Comparison of ENCODE assay signal across 1 cellular context in the genomic region with DNA sequence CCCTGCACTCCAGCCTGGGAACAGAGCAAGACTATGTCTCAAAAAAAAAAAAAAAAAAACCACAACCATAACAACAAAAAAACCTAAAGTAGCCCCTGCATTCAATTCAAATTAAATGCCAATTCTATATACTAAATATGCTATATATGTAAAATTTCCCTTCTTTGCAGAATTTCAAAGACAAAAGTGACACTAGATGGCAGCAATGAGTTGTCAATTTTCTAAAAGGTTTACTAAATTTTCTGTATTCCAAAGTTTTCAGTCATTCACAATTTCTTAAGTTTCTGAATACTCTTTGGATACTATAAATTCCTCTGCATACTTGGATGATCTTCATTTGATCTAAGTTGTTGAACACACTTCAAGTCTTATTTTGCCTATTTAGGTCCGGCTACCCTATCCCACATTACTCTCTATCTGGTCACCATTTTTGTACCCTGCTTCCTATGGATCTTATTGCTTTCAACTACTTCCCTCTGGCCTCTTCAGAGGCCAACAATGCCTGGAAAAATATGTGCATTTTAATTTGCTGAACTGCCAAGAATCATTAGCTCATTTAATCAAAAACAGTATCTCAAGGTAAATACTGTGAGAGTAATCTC.
TF ChIP-seq lines count a peak whose summit lies in the region.

No MANE protein-coding gene starts in this region.

TF ChIP-seq in GM12878, 131 proteins besides CTCF, POLR2A, EP300 and RAD21:
- TF ChIP-seq, protein P1, sequence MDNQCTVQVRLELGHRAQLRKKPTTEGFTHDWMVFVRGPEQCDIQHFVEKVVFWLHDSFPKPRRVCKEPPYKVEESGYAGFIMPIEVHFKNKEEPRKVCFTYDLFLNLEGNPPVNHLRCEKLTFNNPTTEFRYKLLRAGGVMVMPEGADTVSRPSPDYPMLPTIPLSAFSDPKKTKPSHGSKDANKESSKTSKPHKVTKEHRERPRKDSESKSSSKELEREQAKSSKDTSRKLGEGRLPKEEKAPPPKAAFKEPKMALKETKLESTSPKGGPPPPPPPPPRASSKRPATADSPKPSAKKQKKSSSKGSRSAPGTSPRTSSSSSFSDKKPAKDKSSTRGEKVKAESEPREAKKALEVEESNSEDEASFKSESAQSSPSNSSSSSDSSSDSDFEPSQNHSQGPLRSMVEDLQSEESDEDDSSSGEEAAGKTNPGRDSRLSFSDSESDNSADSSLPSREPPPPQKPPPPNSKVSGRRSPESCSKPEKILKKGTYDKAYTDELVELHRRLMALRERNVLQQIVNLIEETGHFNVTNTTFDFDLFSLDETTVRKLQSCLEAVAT (IDR thresholded peaks at IDR 0.05): no peak
- TF ChIP-seq, protein P2, sequence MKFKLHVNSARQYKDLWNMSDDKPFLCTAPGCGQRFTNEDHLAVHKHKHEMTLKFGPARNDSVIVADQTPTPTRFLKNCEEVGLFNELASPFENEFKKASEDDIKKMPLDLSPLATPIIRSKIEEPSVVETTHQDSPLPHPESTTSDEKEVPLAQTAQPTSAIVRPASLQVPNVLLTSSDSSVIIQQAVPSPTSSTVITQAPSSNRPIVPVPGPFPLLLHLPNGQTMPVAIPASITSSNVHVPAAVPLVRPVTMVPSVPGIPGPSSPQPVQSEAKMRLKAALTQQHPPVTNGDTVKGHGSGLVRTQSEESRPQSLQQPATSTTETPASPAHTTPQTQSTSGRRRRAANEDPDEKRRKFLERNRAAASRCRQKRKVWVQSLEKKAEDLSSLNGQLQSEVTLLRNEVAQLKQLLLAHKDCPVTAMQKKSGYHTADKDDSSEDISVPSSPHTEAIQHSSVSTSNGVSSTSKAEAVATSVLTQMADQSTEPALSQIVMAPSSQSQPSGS (IDR thresholded peaks at IDR 0.05; ENCODE audit: low read length): peak; percentile 8; the same call in 1 of the 2 replicates
TF ChIP-seq in GM12878: peak in this region for 1.
